Comparison of ENCODE assay signal across 33 cellular contexts in genomic region chr4:43837604-43838003, GRCh38.
"Had no signal": no experiment of that assay in that cellular context is flagged by ENCODE, and none has a peak within 500 bp of the region (broad histone marks: within the 10 kb centered on the region; RNA-seq: fewer than 3 reads in every experiment).

No MANE protein-coding gene starts in this region.

- FAIRE-seq: astrocyte, bronchial epithelial cell had no signal

- DNase-seq: activated effector memory CD4-positive, alpha-beta T cell treated with anti-CD3 and anti-CD28 coated beads, Interleukin-2, amount 50 U/mL, for 16 hours; activated effector memory CD4-positive, alpha-beta T cell treated with Interleukin-2 at 50 U/mL for 16 hours; activated gamma-delta T cell; activated gamma-delta T cell treated with Interleukin-2 at 50 U/mL for 16 hours; activated naive CD4-positive, alpha-beta T cell; activated naive CD4-positive, alpha-beta T cell treated with anti-CD3 and anti-CD28 coated beads for 36 hours; activated naive CD4-positive, alpha-beta T cell treated with anti-CD3 and anti-CD28 coated beads, Interleukin-2, amount 10 ng/mL, durations not matched to agents 7 days and 5 days; activated naive CD4-positive, alpha-beta T cell treated with anti-CD3 and anti-CD28 coated beads, Interleukin-2, amount 50 U/mL, for 16 hours; activated naive CD4-positive, alpha-beta T cell treated with Interleukin-2 at 50 U/mL for 16 hours; activated naive CD8-positive, alpha-beta T cell treated with anti-CD3 and anti-CD28 coated beads for 36 hours; activated naive CD8-positive, alpha-beta T cell treated with anti-CD3 and anti-CD28 coated beads, Interleukin-2, amount 10 ng/mL, durations not matched to agents 7 days and 5 days; activated naive CD8-positive, alpha-beta T cell treated with anti-CD3 and anti-CD28 coated beads, Interleukin-2, amount 50 U/mL, for 24 hours; activated T-cell treated with anti-CD3 and anti-CD28 coated beads, Interleukin-2, amount 50 U/mL, for 24 hours; activated T-cell treated with anti-CD3 and anti-CD28 coated beads, Interleukin-2, amount 50 U/mL, for 4 hours; activated T-cell treated with anti-CD3 and anti-CD28 coated beads, Interleukin-2, amount 50 U/mL, for 48 hours; activated T-cell treated with anti-CD3 and anti-CD28 coated beads, Interleukin-2, amount 50 U/mL, for 72 hours; adrenal gland; amniotic stem cell; amygdala; anterior cingulate cortex; aorta; body of pancreas; brain microvascular endothelial cell; caudate nucleus; central memory CD4-positive, alpha-beta T cell; cerebellar nuclear complex had no signal

- H3K4me1 ChIP-seq: adrenal gland, ascending aorta, body of pancreas, breast epithelium had no signal

- H3K4me3 ChIP-seq: adrenal gland, ascending aorta, body of pancreas, breast epithelium, cardiac muscle cell had no signal

- H3K27me3 ChIP-seq: adrenal gland, ascending aorta, body of pancreas, brain microvascular endothelial cell, breast epithelium, cardiac muscle cell had no signal

- H3K27ac ChIP-seq: adrenal gland, ascending aorta, body of pancreas, brain microvascular endothelial cell, breast epithelium, cardiac muscle cell had no signal

- H3K9me3 ChIP-seq: adrenal gland, ascending aorta, breast epithelium had no signal

- ATAC-seq: activated naive CD4-positive, alpha-beta T cell treated with anti-CD3 and anti-CD28 coated beads, Interleukin-2, amount 50 U/mL, for 72 hours; activated naive CD8-positive, alpha-beta T cell treated with anti-CD3 and anti-CD28 coated beads, Interleukin-2, amount 50 U/mL, for 24 hours; activated T-cell treated with anti-CD3 and anti-CD28 coated beads, Interleukin-2, amount 50 U/mL, for 4 hours; activated T-cell treated with anti-CD3 and anti-CD28 coated beads, Interleukin-2, amount 50 U/mL, for 72 hours; activated T-helper 17 cell treated with anti-CD3 and anti-CD28 coated beads, Interleukin-2, amount 50 U/mL, for 72 hours; body of pancreas had no signal

- H3K36me3 ChIP-seq: adrenal gland, ascending aorta, brain microvascular endothelial cell, breast epithelium, cardiac muscle cell had no signal
